Comparison of ENCODE assay signal across 8 cellular contexts in genomic region chr14:75660238-75660629, GRCh38. TPM values are rescaled to one million over a fixed set of nuclear protein-coding genes. Genes with fewer than 3 reads are reported as not detected.
DNase-seq lines count a peak whose midpoint lies in the region; ATAC-seq and TF ChIP-seq lines count a peak whose summit lies in the region.

No MANE protein-coding gene starts in this region.

- H3K27me3 Mint-ChIP-seq in activated CD4-positive, alpha-beta T cell treated with anti-CD3 and anti-CD28 coated beads for 36 hours = no peaks in the 10 kb centered on the region
- peaks cover 3% of the 10 kb centered on the region for H3K27me3 Mint-ChIP-seq in activated naive CD8-positive, alpha-beta T cell treated with anti-CD3 and anti-CD28 coated beads, Interleukin-2, amount 50 U/mL, for 24 hours

- no peak for DNase-seq in activated CD4-positive, alpha-beta T cell treated with anti-CD3 and anti-CD28 coated beads for 36 hours
- DNase-seq in activated CD4-positive, alpha-beta T cell treated with anti-CD3 and anti-CD28 coated beads for 1 hour = no peak
- DNase-seq in activated naive CD8-positive, alpha-beta T cell treated with anti-CD3 and anti-CD28 coated beads, Interleukin-2, amount 50 U/mL, for 24 hours = no peak
- no peak for DNase-seq in kidney epithelial cell (ENCODE audit: low read depth)
- DNase-seq in NCI-H1417 (lab: John Stamatoyannopoulos, UW) = no peak
- no peak for DNase-seq in NCI-H146 treated with DMSO at 0.1 percent for 48 hours (lab: John Stamatoyannopoulos, UW; ENCODE audit: unreplicated experiment)
- DNase-seq in activated effector memory CD4-positive, alpha-beta T cell treated with anti-CD3 and anti-CD28 coated beads, Interleukin-2, amount 50 U/mL, for 16 hours = no peak

- H3K9me3 Mint-ChIP-seq in activated CD4-positive, alpha-beta T cell treated with anti-CD3 and anti-CD28 coated beads for 36 hours (ENCODE audit: low read depth) = no peaks in the 10 kb centered on the region
- H3K9me3 Mint-ChIP-seq in activated naive CD8-positive, alpha-beta T cell treated with anti-CD3 and anti-CD28 coated beads, Interleukin-2, amount 50 U/mL, for 24 hours = no peaks in the 10 kb centered on the region

- CTCF ChIA-PET in activated CD4-positive, alpha-beta T cell treated with anti-CD3 and anti-CD28 coated beads for 36 hours (lab: Charles Lee) = interaction anchor here (0.7 to 1.9 kb wide), 13 partner anchors 10 to 351 kb away, joined by 3 to 17 read pairs (median 3); no protein-coding TSS in a partner anchor

- peak overlapping the region; percentile 73 for H3K4me3 ChIP-seq in kidney epithelial cell (ENCODE audit: low read depth, low read length)

- H3K27ac ChIP-seq in temporal lobe (ENCODE audit: low read depth, low read length) = peak overlapping the region; percentile 89

- ATAC-seq in activated CD4-positive, alpha-beta T cell treated with anti-CD3 and anti-CD28 coated beads for 36 hours = no peak
- ATAC-seq in activated naive CD8-positive, alpha-beta T cell treated with anti-CD3 and anti-CD28 coated beads, Interleukin-2, amount 50 U/mL, for 24 hours = no peak

- POLR2A ChIA-PET in activated CD4-positive, alpha-beta T cell treated with anti-CD3 and anti-CD28 coated beads for 36 hours (lab: Charles Lee) = interaction anchor here (1.0 to 1.5 kb wide), 3 partner anchors 83 to 117 kb away, joined by 4 to 6 read pairs (median 6); no protein-coding TSS in a partner anchor

- peak overlapping the region; percentile 99 for H3K27ac Mint-ChIP-seq in activated CD4-positive, alpha-beta T cell treated with anti-CD3 and anti-CD28 coated beads for 36 hours
- peak overlapping the region; percentile 91 for H3K27ac Mint-ChIP-seq in activated naive CD8-positive, alpha-beta T cell treated with anti-CD3 and anti-CD28 coated beads, Interleukin-2, amount 50 U/mL, for 24 hours

- H3K27me3 ChIP-seq in kidney epithelial cell (ENCODE audit: control insufficient read depth, insufficient read depth, low read length) = no peaks in the 10 kb centered on the region

- no peaks in the 10 kb centered on the region for H3K36me3 ChIP-seq in kidney epithelial cell (ENCODE audit: control insufficient read depth, insufficient read depth, low read length)

- H3K4me3 Mint-ChIP-seq in activated CD4-positive, alpha-beta T cell treated with anti-CD3 and anti-CD28 coated beads for 36 hours = peak overlapping the region; percentile 96
- peak overlapping the region; percentile 94 for H3K4me3 Mint-ChIP-seq in activated naive CD8-positive, alpha-beta T cell treated with anti-CD3 and anti-CD28 coated beads, Interleukin-2, amount 50 U/mL, for 24 hours

- peaks cover 8% of the 10 kb centered on the region for H3K36me3 Mint-ChIP-seq in activated CD4-positive, alpha-beta T cell treated with anti-CD3 and anti-CD28 coated beads for 36 hours (ENCODE audit: low read depth)
- H3K36me3 Mint-ChIP-seq in activated naive CD8-positive, alpha-beta T cell treated with anti-CD3 and anti-CD28 coated beads, Interleukin-2, amount 50 U/mL, for 24 hours (ENCODE audit: low read depth) = peaks cover 7% of the 10 kb centered on the region

- intact Hi-C loops in activated CD4-positive, alpha-beta T cell treated with anti-CD3 and anti-CD28 coated beads for 36 hours (cut with DNase I, micrococcal nuclease) = loop anchor here (1.0 to 5.0 kb wide), 8 partner anchors 83 to 1153 kb away; partner anchors contain the start of genes ANGEL1 (in 1 of the 2), DLST (in 1 of the 2), FOS (in 1 of the 2) and GPATCH2L (in 1 of the 2)

- H3K4me1 Mint-ChIP-seq in activated CD4-positive, alpha-beta T cell treated with anti-CD3 and anti-CD28 coated beads for 36 hours = peaks cover 17% of the 10 kb centered on the region
- peaks cover 29% of the 10 kb centered on the region for H3K4me1 Mint-ChIP-seq in activated naive CD8-positive, alpha-beta T cell treated with anti-CD3 and anti-CD28 coated beads, Interleukin-2, amount 50 U/mL, for 24 hours

- no peak for TF ChIP-seq CTCF in kidney epithelial cell (IDR thresholded peaks at IDR 0.05; ENCODE audit: insufficient read depth, low read length, poor library complexity, severe bottlenecking)

RNA-seq across cellular contexts. Expression of gene ERG28, which starts 0.4 kb away (rescaled TPM):
- 10 to 100 TPM; 19.1 to 23.7 TPM for total RNA-seq in activated CD4-positive, alpha-beta T cell treated with anti-CD3 and anti-CD28 coated beads for 36 hours
- total RNA-seq in kidney epithelial cell (14.8 and 16.2 TPM in 2 replicates), temporal lobe (4.7 TPM)

RNA-seq across cellular contexts. Expression of gene TTLL5, which starts 0.8 kb away (rescaled TPM):
- total RNA-seq in activated CD4-positive, alpha-beta T cell treated with anti-CD3 and anti-CD28 coated beads for 36 hours = 10 to 100 TPM; 27.3 to 38.6 TPM
- total RNA-seq in kidney epithelial cell (16.5 and 24.7 TPM in 2 replicates), temporal lobe (25.6 TPM)
